ENCODE assay signal across 1 cellular context in genomic region chr2:181426687-181427086, GRCh38.
TF ChIP-seq lines count a peak whose summit lies in the region.

No MANE protein-coding gene starts in this region.

TF ChIP-seq in WTC11, 78 proteins besides CTCF, POLR2A, EP300 and RAD21 (continued from another document):
- TF ChIP-seq ZNF281 (CRISPR knock-in tag; IDR thresholded peaks at IDR 0.05) (no peak), ZNF317 (CRISPR knock-in tag; IDR thresholded peaks at IDR 0.05; ENCODE audit: borderline replicate concordance, low read depth) (no peak), E2F4 (CRISPR knock-in tag; IDR thresholded peaks at IDR 0.05; ENCODE audit: borderline replicate concordance, low read depth) (no peak), ATF6 (CRISPR knock-in tag; IDR thresholded peaks at IDR 0.05) (no peak), AR (CRISPR knock-in tag; IDR thresholded peaks at IDR 0.05) (no peak), ARID4B (CRISPR knock-in tag; IDR thresholded peaks at IDR 0.05; ENCODE audit: borderline replicate concordance) (no peak), NFATC4 (CRISPR knock-in tag; IDR thresholded peaks at IDR 0.05) (no peak), ZNF219 (CRISPR knock-in tag; IDR thresholded peaks at IDR 0.05; ENCODE audit: borderline replicate concordance) (no peak), HMGXB4 (CRISPR knock-in tag; IDR thresholded peaks at IDR 0.05) (no peak), TEAD4 (CRISPR knock-in tag; IDR thresholded peaks at IDR 0.05) (no peak), OVOL2 (CRISPR knock-in tag; IDR thresholded peaks at IDR 0.05; ENCODE audit: borderline replicate concordance) (no peak), SOX15 (CRISPR knock-in tag; IDR thresholded peaks at IDR 0.05) (no peak), TEAD1 (CRISPR knock-in tag; IDR thresholded peaks at IDR 0.05) (no peak), ELF4 (CRISPR knock-in tag; IDR thresholded peaks at IDR 0.05; ENCODE audit: low read depth) (no peak), ZNF671 (CRISPR knock-in tag; IDR thresholded peaks at IDR 0.05) (no peak), FOXP1 (CRISPR knock-in tag; IDR thresholded peaks at IDR 0.05; ENCODE audit: borderline replicate concordance) (no peak)
TF ChIP-seq in WTC11: peak in this region for 0.
